ENCODE assay signal across 1 cellular context in genomic region chr11:114571712-114572111, GRCh38.
TF ChIP-seq lines count a peak whose summit lies in the region.

No MANE protein-coding gene starts in this region.

TF ChIP-seq in GM23338, 12 proteins besides CTCF, POLR2A, EP300 and RAD21 (continued from another document):
- no peak for TF ChIP-seq STAT1 (IDR thresholded peaks at IDR 0.05; ENCODE audit: unreplicated experiment)
- TF ChIP-seq, protein P1, sequence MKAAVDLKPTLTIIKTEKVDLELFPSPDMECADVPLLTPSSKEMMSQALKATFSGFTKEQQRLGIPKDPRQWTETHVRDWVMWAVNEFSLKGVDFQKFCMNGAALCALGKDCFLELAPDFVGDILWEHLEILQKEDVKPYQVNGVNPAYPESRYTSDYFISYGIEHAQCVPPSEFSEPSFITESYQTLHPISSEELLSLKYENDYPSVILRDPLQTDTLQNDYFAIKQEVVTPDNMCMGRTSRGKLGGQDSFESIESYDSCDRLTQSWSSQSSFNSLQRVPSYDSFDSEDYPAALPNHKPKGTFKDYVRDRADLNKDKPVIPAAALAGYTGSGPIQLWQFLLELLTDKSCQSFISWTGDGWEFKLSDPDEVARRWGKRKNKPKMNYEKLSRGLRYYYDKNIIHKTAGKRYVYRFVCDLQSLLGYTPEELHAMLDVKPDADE (IDR thresholded peaks at IDR 0.05), result no peak
- TF ChIP-seq ZNF331 (CRISPR knock-in tag; IDR thresholded peaks at IDR 0.05; ENCODE audit: low read depth), result no peak
- no peak for TF ChIP-seq ZNF462 (CRISPR knock-in tag; IDR thresholded peaks at IDR 0.05)
- no peak for TF ChIP-seq EZH2phosphoT487 (IDR thresholded peaks at IDR 0.05; ENCODE audit: unreplicated experiment)
- no peak for TF ChIP-seq EZH2 (IDR thresholded peaks at IDR 0.05; ENCODE audit: low read depth, unreplicated experiment)
- no peak for TF ChIP-seq POLR2AphosphoS5 (IDR thresholded peaks at IDR 0.05; ENCODE audit: low read depth)
